30 cellular contexts compared by ENCODE assay signal in genomic region chr17:29399634-29400033, GRCh38.
"Had no signal": no experiment of that assay in that cellular context is flagged by ENCODE, and none has a peak within 500 bp of the region (broad histone marks: within the 10 kb centered on the region; RNA-seq: fewer than 3 reads in every experiment).

No MANE protein-coding gene starts in this region.

- H3K9me3 ChIP-seq: body of pancreas, breast epithelium, MG63, SJSA1, SK-N-SH had no signal

- H3K27me3 ChIP-seq: body of pancreas, breast epithelium, MG63, SJSA1 had no signal

- H3K36me3 ChIP-seq: breast epithelium had no signal

- H3K4me3 Mint-ChIP-seq: activated CD4-positive, alpha-beta T cell treated with anti-CD3 and anti-CD28 coated beads, Interleukin-2, amount 10 ng/mL, durations not matched to agents 24 days and 14 days; activated CD8-positive, alpha-beta T cell treated with anti-CD3 and anti-CD28 coated beads for 36 hours; activated naive CD4-positive, alpha-beta T cell treated with anti-CD3 and anti-CD28 coated beads, Interleukin-2, amount 50 U/mL, for 24 hours; activated naive CD8-positive, alpha-beta T cell treated with anti-CD3 and anti-CD28 coated beads, Interleukin-2, amount 10 ng/mL, durations not matched to agents 7 days and 5 days; activated T-cell treated with anti-CD3 and anti-CD28 coated beads, Interleukin-2, amount 50 U/mL, for 24 hours; T-helper 1 cell treated with Interleukin-12 subunit alpha and Interleukin-12 subunit beta and Interleukin-4 antibody, amounts not matched to agents 30 μg/mL and 1 μg/mL, for 36 hours; T-helper 2 cell treated with Interferon-gamma antibody and Interleukin-4, amounts not matched to agents 5 μg/mL and 100 μg/mL, for 36 hours had no signal

- H3K27ac ChIP-seq: body of pancreas, breast epithelium, SJSA1 had no signal

- H3K9ac ChIP-seq: SK-N-SH had no signal

- H3K4me2 ChIP-seq: SK-N-SH had no signal

- H3K27ac Mint-ChIP-seq: activated CD4-positive, alpha-beta T cell treated with anti-CD3 and anti-CD28 coated beads, Interleukin-2, amount 10 ng/mL, durations not matched to agents 24 days and 14 days; activated CD8-positive, alpha-beta T cell treated with anti-CD3 and anti-CD28 coated beads for 36 hours; activated naive CD4-positive, alpha-beta T cell treated with anti-CD3 and anti-CD28 coated beads, Interleukin-2, amount 50 U/mL, for 24 hours; activated naive CD8-positive, alpha-beta T cell treated with anti-CD3 and anti-CD28 coated beads, Interleukin-2, amount 10 ng/mL, durations not matched to agents 7 days and 5 days; activated T-cell treated with anti-CD3 and anti-CD28 coated beads, Interleukin-2, amount 50 U/mL, for 24 hours; activated T-helper 2 cell treated with anti-CD3 and anti-CD28 coated beads, Interferon-gamma antibody, Interleukin-2, Interleukin-4, amounts not matched to agents 10 μg/mL and 5 μg/mL and 100 μg/mL, durations not matched to agents 14 hours and 24 hours and 36 hours; T-helper 1 cell treated with Interleukin-12 subunit alpha and Interleukin-12 subunit beta and Interleukin-4 antibody, amounts not matched to agents 30 μg/mL and 1 μg/mL, for 36 hours; T-helper 2 cell treated with Interferon-gamma antibody and Interleukin-4, amounts not matched to agents 5 μg/mL and 100 μg/mL, for 36 hours had no signal

- DNase-seq: activated CD4-positive, alpha-beta T cell treated with anti-CD3 and anti-CD28 coated beads, Interleukin-2, amount 10 ng/mL, durations not matched to agents 24 days and 14 days; activated CD4-positive, alpha-beta T cell treated with anti-CD3 and anti-CD28 coated beads, Interleukin-2, amount 50 U/mL, for 4 hours; activated CD8-positive, alpha-beta T cell treated with anti-CD3 and anti-CD28 coated beads for 36 hours; activated gamma-delta T cell; activated naive CD4-positive, alpha-beta T cell treated with Interleukin-2 at 50 U/mL for 16 hours; activated naive CD8-positive, alpha-beta T cell treated with anti-CD3 and anti-CD28 coated beads, Interleukin-2, amount 10 ng/mL, durations not matched to agents 7 days and 5 days; activated T-cell treated with anti-CD3 and anti-CD28 coated beads, Interleukin-2, amount 50 U/mL, for 24 hours; body of pancreas; caudate nucleus; Kasumi-1; KG1; MG63; NCI-H1048; NCI-H1105 treated with DMSO at 0.1 percent for 48 hours; NCI-H1436; NCI-H1694; NCI-H1930; NCI-H345; NCI-H524 treated with DMSO at 0.1 percent for 48 hours; SHP77 treated with DMSO at 0.1 percent for 48 hours; SK-N-SH had no signal

- H3K27me3 Mint-ChIP-seq: activated CD4-positive, alpha-beta T cell treated with anti-CD3 and anti-CD28 coated beads, Interleukin-2, amount 10 ng/mL, durations not matched to agents 24 days and 14 days; activated CD8-positive, alpha-beta T cell treated with anti-CD3 and anti-CD28 coated beads for 36 hours; activated naive CD4-positive, alpha-beta T cell treated with anti-CD3 and anti-CD28 coated beads, Interleukin-2, amount 50 U/mL, for 24 hours; activated naive CD8-positive, alpha-beta T cell treated with anti-CD3 and anti-CD28 coated beads, Interleukin-2, amount 10 ng/mL, durations not matched to agents 7 days and 5 days; activated T-cell treated with anti-CD3 and anti-CD28 coated beads, Interleukin-2, amount 50 U/mL, for 24 hours had no signal

- ATAC-seq: activated CD8-positive, alpha-beta T cell treated with anti-CD3 and anti-CD28 coated beads for 36 hours; body of pancreas; Panc1 had no signal

- FAIRE-seq: astrocyte, TTC549 had no signal

- H3K9me3 Mint-ChIP-seq: activated CD4-positive, alpha-beta T cell treated with anti-CD3 and anti-CD28 coated beads, Interleukin-2, amount 10 ng/mL, durations not matched to agents 24 days and 14 days; activated CD8-positive, alpha-beta T cell treated with anti-CD3 and anti-CD28 coated beads for 36 hours; activated naive CD4-positive, alpha-beta T cell treated with anti-CD3 and anti-CD28 coated beads, Interleukin-2, amount 50 U/mL, for 24 hours; activated T-cell treated with anti-CD3 and anti-CD28 coated beads, Interleukin-2, amount 50 U/mL, for 24 hours; activated T-helper 2 cell treated with anti-CD3 and anti-CD28 coated beads, Interferon-gamma antibody, Interleukin-2, Interleukin-4, amounts not matched to agents 10 μg/mL and 5 μg/mL and 100 μg/mL, durations not matched to agents 14 hours and 24 hours and 36 hours; T-helper 1 cell treated with Interleukin-12 subunit alpha and Interleukin-12 subunit beta and Interleukin-4 antibody, amounts not matched to agents 30 μg/mL and 1 μg/mL, for 36 hours; T-helper 2 cell treated with Interferon-gamma antibody and Interleukin-4, amounts not matched to agents 5 μg/mL and 100 μg/mL, for 36 hours had no signal

- H3K4me3 ChIP-seq: body of pancreas, breast epithelium, MG63, SJSA1 had no signal

- H3K4me1 ChIP-seq: body of pancreas, breast epithelium, SJSA1 had no signal
